In the genomic region with DNA sequence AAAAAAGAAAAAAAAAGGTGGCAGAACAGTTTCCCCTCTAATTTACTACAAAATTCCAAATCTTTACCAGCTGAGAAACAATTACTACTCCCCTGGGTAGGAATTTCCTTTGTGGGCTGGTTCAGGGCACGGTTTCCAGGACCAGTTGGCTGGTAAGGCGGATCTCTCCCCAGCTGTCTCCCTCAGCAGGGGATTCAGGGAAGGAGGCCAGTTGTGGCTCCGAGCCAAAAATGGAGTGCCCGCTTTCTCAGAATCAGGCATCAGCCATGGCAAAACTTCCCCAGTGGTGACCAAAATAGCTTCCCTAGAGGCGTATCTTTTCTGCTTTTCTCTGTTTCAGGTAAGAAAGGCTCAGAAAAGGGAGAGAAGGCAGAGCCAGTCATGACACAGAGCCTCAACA, we compare ENCODE assay signal across 14 cellular contexts.
DNase-seq lines count a peak whose midpoint lies in the region; ATAC-seq and TF ChIP-seq lines count a peak whose summit lies in the region.
"Had no signal": no experiment of that assay in that cellular context is flagged by ENCODE, and none has a peak within 500 bp of the region (broad histone marks: within the 10 kb centered on the region; RNA-seq: fewer than 3 reads in every experiment).

No MANE protein-coding gene starts in this region.

- H3K36me3 ChIP-seq in SJCRH30: no peaks in the 10 kb centered on the region
- H3K36me3 ChIP-seq: BE2C had no signal

- peaks cover 62% of the 10 kb centered on the region for H3K4me1 Mint-ChIP-seq in nephron
- no peaks in the 10 kb centered on the region for H3K4me1 Mint-ChIP-seq in activated naive CD8-positive, alpha-beta T cell treated with anti-CD3 and anti-CD28 coated beads, Interleukin-2, amount 50 U/mL, for 24 hours

- H3K9me3 Mint-ChIP-seq in nephron: no peaks in the 10 kb centered on the region
- no peaks in the 10 kb centered on the region for H3K9me3 Mint-ChIP-seq in activated naive CD8-positive, alpha-beta T cell treated with anti-CD3 and anti-CD28 coated beads, Interleukin-2, amount 50 U/mL, for 24 hours
- H3K9me3 Mint-ChIP-seq: activated CD8-positive, alpha-beta T cell treated with anti-CD3 and anti-CD28 coated beads for 36 hours had no signal

- DNase-seq in NCI-H2171 treated with DMSO at 0.1 percent for 48 hours (lab: John Stamatoyannopoulos, UW) (peak; percentile 47), NCI-H2171 (lab: John Stamatoyannopoulos, UW) (no peak), Daoy (ENCODE audit: low read depth) (peak; percentile 26), SJCRH30 (peak; percentile 48 to 64), ureter (ENCODE audit: low spot score) (no peak)
- no peak for DNase-seq in activated naive CD8-positive, alpha-beta T cell treated with anti-CD3 and anti-CD28 coated beads, Interleukin-2, amount 50 U/mL, for 24 hours
- no peak for DNase-seq in stimulated activated CD4-positive, alpha-beta T cell treated with anti-CD3 and anti-CD28 coated beads, Interleukin-2, amount 100 ng/mL, for 24 hours
- DNase-seq: activated CD4-positive, CD25-positive, alpha-beta regulatory T cell; activated CD8-positive, alpha-beta T cell treated with anti-CD3 and anti-CD28 coated beads for 36 hours; BE2C; dermis blood vessel endothelial cell; NCI-H2029; T-helper 9 cell had no signal

- no peak for TF ChIP-seq CTCF in nephron (IDR thresholded peaks at IDR 0.05; ENCODE audit: unreplicated experiment in 3 of 3)

- no peaks in the 10 kb centered on the region for H3K27me3 ChIP-seq in SJCRH30
- H3K27me3 ChIP-seq: BE2C had no signal

- no peaks in the 10 kb centered on the region for H3K4me1 ChIP-seq in SJCRH30
- H3K4me1 ChIP-seq: BE2C had no signal

- H3K9me3 ChIP-seq in SJCRH30 (replicated peaks): no peaks in the 10 kb centered on the region
- H3K9me3 ChIP-seq: BE2C had no signal

- peak overlapping the region in 1 of 3 experiments; percentile 66 for H3K4me3 Mint-ChIP-seq in nephron
- no peak overlapping the region for H3K4me3 Mint-ChIP-seq in activated naive CD8-positive, alpha-beta T cell treated with anti-CD3 and anti-CD28 coated beads, Interleukin-2, amount 50 U/mL, for 24 hours
- H3K4me3 Mint-ChIP-seq: activated CD8-positive, alpha-beta T cell treated with anti-CD3 and anti-CD28 coated beads for 36 hours had no signal

- peak overlapping the region; percentile 80 to 85 (median 81) for H3K27ac Mint-ChIP-seq in nephron
- H3K27ac Mint-ChIP-seq in activated naive CD8-positive, alpha-beta T cell treated with anti-CD3 and anti-CD28 coated beads, Interleukin-2, amount 50 U/mL, for 24 hours: no peak overlapping the region
- H3K27ac Mint-ChIP-seq: activated CD8-positive, alpha-beta T cell treated with anti-CD3 and anti-CD28 coated beads for 36 hours had no signal

- ATAC-seq in activated naive CD8-positive, alpha-beta T cell treated with anti-CD3 and anti-CD28 coated beads, Interleukin-2, amount 50 U/mL, for 24 hours: no peak
- ATAC-seq: activated CD8-positive, alpha-beta T cell treated with anti-CD3 and anti-CD28 coated beads for 36 hours had no signal

- no peak overlapping the region for H3K27ac ChIP-seq in SJCRH30

- no peaks in the 10 kb centered on the region for H3K27me3 Mint-ChIP-seq in nephron (ENCODE audit: low read depth)
- peaks cover 15% of the 10 kb centered on the region for H3K27me3 Mint-ChIP-seq in activated naive CD8-positive, alpha-beta T cell treated with anti-CD3 and anti-CD28 coated beads, Interleukin-2, amount 50 U/mL, for 24 hours

- H3K4me3 ChIP-seq in SJCRH30: no peak overlapping the region

- no peaks in the 10 kb centered on the region for H3K36me3 Mint-ChIP-seq in nephron (ENCODE audit: low read depth)
- no peaks in the 10 kb centered on the region for H3K36me3 Mint-ChIP-seq in activated naive CD8-positive, alpha-beta T cell treated with anti-CD3 and anti-CD28 coated beads, Interleukin-2, amount 50 U/mL, for 24 hours (ENCODE audit: low read depth)

Comparison
In these comparisons a context has a peak if more than half of its experiments do, and no peak if none do; other contexts are left out.
1. DNase-seq: peak in NCI-H2171 treated with DMSO at 0.1 percent for 48 hours (single experiment), Daoy (single experiment) and SJCRH30 (2 of 2); none in NCI-H2171 (single experiment), activated naive CD8-positive, alpha-beta T cell treated with anti-CD3 and anti-CD28 coated beads, Interleukin-2, amount 50 U/mL, for 24 hours (single experiment), stimulated activated CD4-positive, alpha-beta T cell treated with anti-CD3 and anti-CD28 coated beads, Interleukin-2, amount 100 ng/mL, for 24 hours (0 of 2) and ureter (single experiment).